8 cellular contexts compared by ENCODE assay signal in genomic region chr19:3625996-3626472, GRCh38. TPM values are rescaled to one million over a fixed set of nuclear protein-coding genes. Genes with fewer than 3 reads are reported as not detected.
A peak's percentile ranks its signal among the peaks of the same experiment; 100 is the strongest.
DNase-seq lines count a peak whose midpoint lies in the region; ATAC-seq lines count a peak whose summit lies in the region.

No MANE protein-coding gene starts in this region.

- H3K9me3 ChIP-seq in KOPT-K1 (ENCODE audit: insufficient read depth, low read length, poor library complexity, severe bottlenecking) (no peaks in the 10 kb centered on the region), mononuclear cell (ENCODE audit: low read depth, low read length) (no peaks in the 10 kb centered on the region)

- peak overlapping the region; percentile 97 for H3K4me3 ChIP-seq in mononuclear cell (ENCODE audit: low read length)

- peak overlapping the region; percentile 89 for H3K27ac ChIP-seq in KOPT-K1 (ENCODE audit: low read depth, low read length, poor library complexity, severe bottlenecking)
- peak overlapping the region; percentile 100 for H3K27ac ChIP-seq in caudate nucleus (ENCODE audit: low read depth, low read length)

- peaks cover 21% of the 10 kb centered on the region for H3K4me1 ChIP-seq in mononuclear cell (ENCODE audit: insufficient read depth, low read length)

- peak in 1 of 61 donors; percentile 49 for DNase-seq in caudate nucleus (lab: John Stamatoyannopoulos, UW)
- no peak for DNase-seq in LoVo (ENCODE audit: low spot score)
- DNase-seq in central memory CD4-positive, alpha-beta T cell = no peak
- DNase-seq in SHP77 treated with DMSO at 0.1 percent for 48 hours (lab: John Stamatoyannopoulos, UW) = no peak
- DNase-seq in inferior parietal cortex (ENCODE audit: extremely low spot score) = no peak

- no peaks in the 10 kb centered on the region for H3K27me3 ChIP-seq in mononuclear cell (ENCODE audit: insufficient read depth, low read length)

- H3K36me3 ChIP-seq in KOPT-K1 (ENCODE audit: insufficient read depth, low read length) = peaks cover 27% of the 10 kb centered on the region

- peak; percentile 11 for ATAC-seq in GM19438 (IDR thresholded peaks at IDR 0.05; ENCODE audit: low read depth, unreplicated experiment)

RNA-seq across cellular contexts. Expression of gene CACTIN, which starts 0.6 kb away (rescaled TPM):
- total RNA-seq in mononuclear cell = 12.2 TPM

RNA-seq across cellular contexts. Expression of gene TBXA2R, which starts 19.4 kb away (rescaled TPM):
- 1.8 TPM for total RNA-seq in mononuclear cell

RNA-seq across cellular contexts. Expression of gene GIPC3, which starts 40.8 kb away (rescaled TPM):
- total RNA-seq in mononuclear cell = 0.21 TPM

RNA-seq across cellular contexts. Expression of gene HMG20B, which starts 53.3 kb away (rescaled TPM):
- 34.7 TPM for total RNA-seq in mononuclear cell
